Comparison of ENCODE assay signal across 8 cellular contexts in genomic region chr22:21982338-21982965, GRCh38. TPM values are rescaled to one million over a fixed set of nuclear protein-coding genes. Genes with fewer than 3 reads are reported as not detected.
DNase-seq lines count a peak whose midpoint lies in the region; ATAC-seq and TF ChIP-seq lines count a peak whose summit lies in the region.

A gene with protein sequence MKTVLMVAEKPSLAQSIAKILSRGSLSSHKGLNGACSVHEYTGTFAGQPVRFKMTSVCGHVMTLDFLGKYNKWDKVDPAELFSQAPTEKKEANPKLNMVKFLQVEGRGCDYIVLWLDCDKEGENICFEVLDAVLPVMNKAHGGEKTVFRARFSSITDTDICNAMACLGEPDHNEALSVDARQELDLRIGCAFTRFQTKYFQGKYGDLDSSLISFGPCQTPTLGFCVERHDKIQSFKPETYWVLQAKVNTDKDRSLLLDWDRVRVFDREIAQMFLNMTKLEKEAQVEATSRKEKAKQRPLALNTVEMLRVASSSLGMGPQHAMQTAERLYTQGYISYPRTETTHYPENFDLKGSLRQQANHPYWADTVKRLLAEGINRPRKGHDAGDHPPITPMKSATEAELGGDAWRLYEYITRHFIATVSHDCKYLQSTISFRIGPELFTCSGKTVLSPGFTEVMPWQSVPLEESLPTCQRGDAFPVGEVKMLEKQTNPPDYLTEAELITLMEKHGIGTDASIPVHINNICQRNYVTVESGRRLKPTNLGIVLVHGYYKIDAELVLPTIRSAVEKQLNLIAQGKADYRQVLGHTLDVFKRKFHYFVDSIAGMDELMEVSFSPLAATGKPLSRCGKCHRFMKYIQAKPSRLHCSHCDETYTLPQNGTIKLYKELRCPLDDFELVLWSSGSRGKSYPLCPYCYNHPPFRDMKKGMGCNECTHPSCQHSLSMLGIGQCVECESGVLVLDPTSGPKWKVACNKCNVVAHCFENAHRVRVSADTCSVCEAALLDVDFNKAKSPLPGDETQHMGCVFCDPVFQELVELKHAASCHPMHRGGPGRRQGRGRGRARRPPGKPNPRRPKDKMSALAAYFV (minus strand): TSS chr22:21982787. CDS start chr22:21975709, 7,078 bp downstream.

- peak within 1 kb of the TSS; percentile 66 to 95 (median 94) for H3K4me3 ChIP-seq in liver (ENCODE audit: low read depth in 1 of 3, low read length in 3 of 3)

- no peak for TF ChIP-seq CTCF in liver (IDR thresholded peaks at IDR 0.05; ENCODE audit: low read depth, low read length, missing input control)

- peak within 1 kb of the TSS; percentile 55 to 72 for H3K27ac ChIP-seq in liver (ENCODE audit: low read depth in 1 of 2, low read length in 2 of 2)

- ATAC-seq in HG03135 (IDR thresholded peaks at IDR 0.05; ENCODE audit: unreplicated experiment), result peak; percentile 60
- no peak for ATAC-seq in HG03469 (IDR thresholded peaks at IDR 0.05; ENCODE audit: unreplicated experiment)

- peaks cover 0 to 4% (median 0%) of the 10 kb centered on the region in 4 donors for H3K36me3 ChIP-seq in liver (ENCODE audit: control insufficient read depth in 4 of 4, insufficient read depth in 3 of 4, low read depth in 1 of 4, low read length in 3 of 4)

- no peaks in the 10 kb centered on the region for H3K9me3 ChIP-seq in liver (ENCODE audit: control insufficient read depth in 4 of 4, low read length in 3 of 4)

- peak within 1 kb of the TSS; percentile 82 to 98 for H3K9ac ChIP-seq in liver (ENCODE audit: low read depth in 1 of 2, low read length in 2 of 2)

- WGBS in liver, result under 1% methylated on average over 54 of the region's 54 CpGs

- no peaks in the 10 kb centered on the region for H3K27me3 ChIP-seq in liver (ENCODE audit: control insufficient read depth in 4 of 4, insufficient read depth in 4 of 4, low read length in 3 of 4)

- H3K4me1 ChIP-seq in liver (ENCODE audit: control insufficient read depth in 4 of 4, insufficient read depth in 4 of 4, low read length in 3 of 4), result peaks cover 1 to 19% (median 12%) of the 10 kb centered on the region in 4 donors

- no peak for TF ChIP-seq RAD21 in liver (IDR thresholded peaks at IDR 0.05)

- peak; percentile 62 for DNase-seq in GDM1 (lab: John Stamatoyannopoulos, UW)
- DNase-seq in NCI-H69 (lab: John Stamatoyannopoulos, UW), result peak; percentile 94
- peak; percentile 75 for DNase-seq in activated CD4-positive, alpha-beta T cell treated with anti-CD3 and anti-CD28 coated beads, Interleukin-2, amount 50 U/mL, for 4 hours
- peak; percentile 40 to 78 for DNase-seq in dermis microvascular lymphatic vessel endothelial cell (ENCODE audit: low read depth in 2 of 2)
- peak; percentile 87 to 88 for DNase-seq in stimulated activated CD4-positive, alpha-beta T cell treated with anti-CD3 and anti-CD28 coated beads, Interleukin-2, amount 100 ng/mL, for 48 hours

TF ChIP-seq in liver, 16 proteins besides CTCF, POLR2A, EP300 and RAD21:
- TF ChIP-seq HNF4A (conservative IDR thresholded peaks at IDR 0.05), result no peak
- TF ChIP-seq, protein P1, sequence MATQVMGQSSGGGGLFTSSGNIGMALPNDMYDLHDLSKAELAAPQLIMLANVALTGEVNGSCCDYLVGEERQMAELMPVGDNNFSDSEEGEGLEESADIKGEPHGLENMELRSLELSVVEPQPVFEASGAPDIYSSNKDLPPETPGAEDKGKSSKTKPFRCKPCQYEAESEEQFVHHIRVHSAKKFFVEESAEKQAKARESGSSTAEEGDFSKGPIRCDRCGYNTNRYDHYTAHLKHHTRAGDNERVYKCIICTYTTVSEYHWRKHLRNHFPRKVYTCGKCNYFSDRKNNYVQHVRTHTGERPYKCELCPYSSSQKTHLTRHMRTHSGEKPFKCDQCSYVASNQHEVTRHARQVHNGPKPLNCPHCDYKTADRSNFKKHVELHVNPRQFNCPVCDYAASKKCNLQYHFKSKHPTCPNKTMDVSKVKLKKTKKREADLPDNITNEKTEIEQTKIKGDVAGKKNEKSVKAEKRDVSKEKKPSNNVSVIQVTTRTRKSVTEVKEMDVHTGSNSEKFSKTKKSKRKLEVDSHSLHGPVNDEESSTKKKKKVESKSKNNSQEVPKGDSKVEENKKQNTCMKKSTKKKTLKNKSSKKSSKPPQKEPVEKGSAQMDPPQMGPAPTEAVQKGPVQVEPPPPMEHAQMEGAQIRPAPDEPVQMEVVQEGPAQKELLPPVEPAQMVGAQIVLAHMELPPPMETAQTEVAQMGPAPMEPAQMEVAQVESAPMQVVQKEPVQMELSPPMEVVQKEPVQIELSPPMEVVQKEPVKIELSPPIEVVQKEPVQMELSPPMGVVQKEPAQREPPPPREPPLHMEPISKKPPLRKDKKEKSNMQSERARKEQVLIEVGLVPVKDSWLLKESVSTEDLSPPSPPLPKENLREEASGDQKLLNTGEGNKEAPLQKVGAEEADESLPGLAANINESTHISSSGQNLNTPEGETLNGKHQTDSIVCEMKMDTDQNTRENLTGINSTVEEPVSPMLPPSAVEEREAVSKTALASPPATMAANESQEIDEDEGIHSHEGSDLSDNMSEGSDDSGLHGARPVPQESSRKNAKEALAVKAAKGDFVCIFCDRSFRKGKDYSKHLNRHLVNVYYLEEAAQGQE (IDR thresholded peaks at IDR 0.05), result peak; percentile 26
- no peak for TF ChIP-seq FOXA2 (IDR thresholded peaks at IDR 0.05)
- TF ChIP-seq GABPA (IDR thresholded peaks at IDR 0.05 in 1 of 2, conservative IDR thresholded peaks at IDR 0.05 in 1 of 2), result peak; percentile 94 to 97
- TF ChIP-seq EGR1 (IDR thresholded peaks at IDR 0.05; ENCODE audit: low read depth in 2 of 2), result no peak
- TF ChIP-seq, protein P2, sequence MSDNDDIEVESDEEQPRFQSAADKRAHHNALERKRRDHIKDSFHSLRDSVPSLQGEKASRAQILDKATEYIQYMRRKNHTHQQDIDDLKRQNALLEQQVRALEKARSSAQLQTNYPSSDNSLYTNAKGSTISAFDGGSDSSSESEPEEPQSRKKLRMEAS (IDR thresholded peaks at IDR 0.05), result no peak
- no peak for TF ChIP-seq HNF4G (IDR thresholded peaks at IDR 0.05)
- TF ChIP-seq YY1 (IDR thresholded peaks at IDR 0.05), result peak; percentile 51
- no peak for TF ChIP-seq JUND (IDR thresholded peaks at IDR 0.05)
- peak in 1 of 2 donors; percentile 20 for TF ChIP-seq RXRA (IDR thresholded peaks at IDR 0.05)
- TF ChIP-seq SP1 (IDR thresholded peaks at IDR 0.05), result no peak
TF ChIP-seq in liver: peak in this region for 4.

RNA-seq across cellular contexts. Expression of the gene that starts here (rescaled TPM):
- total RNA-seq in dermis microvascular lymphatic vessel endothelial cell (13.1 and 18.2 TPM in 2 replicates), liver (10 to 100 TPM in 1 of 2 donors, 1 to 10 TPM in 1; 9.7 to 26.9 TPM)
- polyA plus RNA-seq in liver, result 1 to 10 TPM; 6.0 to 7.9 TPM
